Comparison of ENCODE assay signal across 8 cellular contexts in the genomic region with DNA sequence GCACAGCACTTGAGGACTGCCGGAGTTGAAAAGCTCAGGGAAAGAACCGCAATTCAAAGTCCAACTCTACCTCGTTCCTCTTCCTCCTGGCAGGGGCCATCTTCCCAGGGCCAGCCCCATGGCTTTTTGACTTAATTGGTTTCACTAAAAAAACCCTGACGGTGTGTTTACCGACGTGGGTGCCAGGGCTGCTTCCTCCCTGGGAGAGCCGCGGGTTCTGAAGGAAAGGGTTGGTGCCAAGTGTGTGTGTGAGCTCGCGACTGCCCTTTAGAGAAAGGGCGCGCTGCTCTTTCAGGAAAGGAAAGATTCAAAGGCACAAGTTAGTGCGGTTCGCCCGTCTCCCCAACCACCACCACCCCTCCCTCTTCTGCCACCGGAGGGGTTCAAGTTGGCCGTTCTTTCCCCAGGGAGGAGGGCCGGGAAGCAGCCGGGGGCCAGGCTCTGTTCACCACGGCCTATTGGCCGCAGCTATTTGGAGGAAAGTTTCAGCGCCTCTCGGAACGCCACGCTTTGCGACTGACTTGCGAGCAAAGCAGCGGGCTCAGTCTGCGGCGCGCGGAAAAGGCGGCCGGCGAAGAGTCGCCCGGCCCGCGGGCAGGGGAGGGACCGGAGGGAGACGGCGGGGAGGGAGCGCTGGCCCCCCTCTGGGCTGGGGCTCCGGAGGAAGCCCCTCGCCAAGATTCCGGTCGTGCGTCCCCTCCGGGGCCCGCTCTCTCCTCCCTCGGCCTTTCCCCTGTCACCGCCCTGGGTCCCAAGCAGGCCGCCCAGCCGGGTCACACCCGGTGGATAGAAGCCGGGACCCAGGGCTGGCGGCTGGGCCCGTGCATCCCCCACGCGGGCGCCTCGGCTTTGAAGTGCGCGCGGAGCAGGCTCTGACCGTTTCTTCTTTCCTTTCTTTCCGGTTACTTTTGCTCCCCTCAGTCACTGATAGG.
DNase-seq lines count a peak whose midpoint lies in the region; ATAC-seq, FAIRE-seq and TF ChIP-seq lines count a peak whose summit lies in the region.

No MANE protein-coding gene starts in this region.

- H3K4me1 ChIP-seq in HEK293 (ENCODE audit: control insufficient read depth, insufficient read depth, low read length) (peaks cover 3% of the 10 kb centered on the region; the same call in 1 of the 2 replicates), endocrine pancreas (ENCODE audit: control insufficient read depth, insufficient read depth, low read length) (peaks cover 15% of the 10 kb centered on the region), mucosa of descending colon (ENCODE audit: low read depth) (peaks cover 14% of the 10 kb centered on the region), urinary bladder (ENCODE audit: insufficient read depth) (peaks cover 2% of the 10 kb centered on the region)

- CTCF ChIA-PET in HEK293 (lab: Yijun Ruan, JAX), result interaction anchor here (0.6 kb wide), 1 partner anchor 1528 kb away, joined by 3 read pairs; no protein-coding TSS in a partner anchor

- peak; percentile 41 for ATAC-seq in mucosa of descending colon

- POLR2A ChIA-PET in HEK293 (lab: Yijun Ruan, JAX), result interaction anchor here (0.7 to 1.1 kb wide), 2 partner anchors 331 to 586 kb away, joined by 3 to 4 read pairs; partner anchors contain the start of gene FOXP2

- no peak for FAIRE-seq in RCC 7860 (lab: Jason Lieb, UNC)

- H3K27me3 ChIP-seq in endocrine pancreas (ENCODE audit: control insufficient read depth, insufficient read depth, low read length), result peaks cover 2% of the 10 kb centered on the region

- intact Hi-C loops in mucosa of descending colon (cut with DNase I, micrococcal nuclease), result loop anchor here (5.0 to 10.0 kb wide), 2 partner anchors 333 to 580 kb away; no protein-coding TSS in a partner anchor

- no peak overlapping the region for H3K4me3 ChIP-seq in HEK293 (ENCODE audit: low read depth, low read length)
- H3K4me3 ChIP-seq in endocrine pancreas (ENCODE audit: control insufficient read depth, insufficient read depth, low read length), result peak overlapping the region; percentile 56
- H3K4me3 ChIP-seq in mucosa of descending colon, result no peak overlapping the region
- H3K4me3 ChIP-seq in urinary bladder (ENCODE audit: low read depth, low read length), result peak overlapping the region; percentile 68

- peak overlapping the region; percentile 60 for H3K9ac ChIP-seq in endocrine pancreas (ENCODE audit: control insufficient read depth, insufficient read depth, low read length)

- H3K27ac ChIP-seq in HEK293 (ENCODE audit: extremely low read depth, low read depth, low read length), result peak overlapping the region; percentile 98
- peak overlapping the region; percentile 78 for H3K27ac ChIP-seq in urinary bladder (ENCODE audit: low read depth)

- DNase-seq in DMS53 treated with DMSO at 0.1 percent for 48 hours (lab: John Stamatoyannopoulos, UW; ENCODE audit: unreplicated experiment) (peak; percentile 87), RCC 7860 (ENCODE audit: low spot score) (peak; percentile 40), mucosa of descending colon (peak; percentile 73 to 76 (median 74)), hippocampal formation (lab: John Stamatoyannopoulos, UW) (no peak), cerebellum (ENCODE audit: low spot score) (no peak)

- H3K36me3 ChIP-seq in HEK293 (ENCODE audit: control insufficient read depth in 2 of 2, insufficient read depth in 1 of 2, low read length in 2 of 2) (no peaks in the 10 kb centered on the region), endocrine pancreas (ENCODE audit: control insufficient read depth, insufficient read depth, low read length) (no peaks in the 10 kb centered on the region), mucosa of descending colon (ENCODE audit: low read depth) (no peaks in the 10 kb centered on the region), urinary bladder (ENCODE audit: insufficient read depth) (no peaks in the 10 kb centered on the region)

- TF ChIP-seq CTCF in HEK293 (tag by site-specific recombination; IDR thresholded peaks at IDR 0.05) (no peak), mucosa of descending colon (IDR thresholded peaks at IDR 0.05) (no peak)

- H3K9me3 ChIP-seq in HEK293 (ENCODE audit: control insufficient read depth, insufficient read depth, low read depth, low read length) (no peaks in the 10 kb centered on the region), endocrine pancreas (ENCODE audit: control insufficient read depth, low read length) (no peaks in the 10 kb centered on the region), mucosa of descending colon (no peaks in the 10 kb centered on the region)

- 2% methylated on average over 67 of the region's 67 CpGs for WGBS in urinary bladder

TF ChIP-seq in HEK293, 187 proteins besides CTCF, POLR2A, EP300 and RAD21:
- TF ChIP-seq SCRT1 (tag by site-specific recombination; IDR thresholded peaks at IDR 0.05; ENCODE audit: borderline replicate concordance) (no peak), TCF7L2 (IDR thresholded peaks at IDR 0.05; ENCODE audit: borderline replicate concordance, low read depth, low read length) (peak; percentile 73; the same call in 1 of the 2 replicates)

Comparison
In these comparisons a context has a peak if more than half of its experiments do, and no peak if none do; other contexts are left out.
1. DNase-seq: peak in DMS53 treated with DMSO at 0.1 percent for 48 hours (single experiment), RCC 7860 (single experiment) and mucosa of descending colon (3 of 3); none in hippocampal formation (0 of 2) and cerebellum (single experiment).
2. H3K4me3 ChIP-seq: peak in endocrine pancreas (single experiment) and urinary bladder (single experiment); none in HEK293 (single experiment) and mucosa of descending colon (single experiment).